24 cellular contexts compared by ENCODE assay signal in genomic region chr16:72635104-72635503, GRCh38.
"Had no signal": no experiment of that assay in that cellular context is flagged by ENCODE, and none has a peak within 500 bp of the region (broad histone marks: within the 10 kb centered on the region; RNA-seq: fewer than 3 reads in every experiment).

No MANE protein-coding gene starts in this region.

- H3K36me3 ChIP-seq: brain microvascular endothelial cell, esophagus squamous epithelium, gastrocnemius medialis, heart right ventricle, prostate gland, vagina had no signal

- H3K9me3 ChIP-seq: prostate gland had no signal

- H3K27ac ChIP-seq: brain microvascular endothelial cell, dorsolateral prefrontal cortex, esophagus squamous epithelium, gastrocnemius medialis, heart right ventricle, prostate gland, tibial nerve, vagina had no signal

- H3K4me3 Mint-ChIP-seq: activated CD8-positive, alpha-beta memory T cell treated with anti-CD3 and anti-CD28 coated beads, Interleukin-2, amount 10 ng/mL, durations not matched to agents 7 days and 5 days; activated T-cell treated with anti-CD3 and anti-CD28 coated beads, Interleukin-2, amount 50 U/mL, for 4 hours; naive thymus-derived CD8-positive, alpha-beta T cell; stimulated activated naive B cell treated with anti-CD40 and anti-IgM and Interleukin-4, amounts not matched to agents 10 μg/mL and 1 μg/mL and 100 μg/mL, for 72 hours had no signal

- ATAC-seq: activated CD8-positive, alpha-beta memory T cell treated with anti-CD3 and anti-CD28 coated beads, Interleukin-2, amount 10 ng/mL, durations not matched to agents 7 days and 5 days; activated naive CD4-positive, alpha-beta T cell treated with anti-CD3 and anti-CD28 coated beads, Interleukin-2, amount 50 U/mL, for 72 hours; activated T-cell treated with anti-CD3 and anti-CD28 coated beads, Interleukin-2, amount 50 U/mL, for 4 hours; gastrocnemius medialis; heart right ventricle; left lobe of liver; mucosa of descending colon; naive thymus-derived CD8-positive, alpha-beta T cell; sciatic nerve; stimulated activated naive B cell treated with anti-CD40 and anti-IgM and Interleukin-4, amounts not matched to agents 10 μg/mL and 1 μg/mL and 100 μg/mL, for 72 hours had no signal

- H3K4me1 Mint-ChIP-seq: stimulated activated naive B cell treated with anti-CD40 and anti-IgM and Interleukin-4, amounts not matched to agents 10 μg/mL and 1 μg/mL and 100 μg/mL, for 72 hours had no signal

- H3K27me3 ChIP-seq: brain microvascular endothelial cell, dorsolateral prefrontal cortex, esophagus squamous epithelium, gastrocnemius medialis, heart right ventricle, tibial nerve, vagina had no signal

- H3K4me3 ChIP-seq: dorsolateral prefrontal cortex, esophagus squamous epithelium, gastrocnemius medialis, heart right ventricle, mucosa of descending colon, prostate gland, tibial nerve, vagina had no signal

- H3K4me1 ChIP-seq: esophagus squamous epithelium, gastrocnemius medialis, heart right ventricle, prostate gland, tibial nerve, vagina had no signal

- H3K27me3 Mint-ChIP-seq: activated CD8-positive, alpha-beta memory T cell treated with anti-CD3 and anti-CD28 coated beads, Interleukin-2, amount 10 ng/mL, durations not matched to agents 7 days and 5 days; naive thymus-derived CD8-positive, alpha-beta T cell; stimulated activated naive B cell treated with anti-CD40 and anti-IgM and Interleukin-4, amounts not matched to agents 10 μg/mL and 1 μg/mL and 100 μg/mL, for 72 hours had no signal

- DNase-seq: activated CD4-positive, alpha-beta T cell treated with anti-CD3 and anti-CD28 coated beads, Interleukin-2, amount 50 U/mL, for 4 hours; activated CD4-positive, CD25-positive, alpha-beta regulatory T cell; activated CD8-positive, alpha-beta memory T cell treated with anti-CD3 and anti-CD28 coated beads, Interleukin-2, amount 10 ng/mL, durations not matched to agents 7 days and 5 days; activated effector memory CD4-positive, alpha-beta T cell treated with anti-CD3 and anti-CD28 coated beads, Interleukin-2, amount 50 U/mL, for 16 hours; activated T-cell treated with anti-CD3 and anti-CD28 coated beads, Interleukin-2, amount 50 U/mL, for 4 hours; amygdala; brain microvascular endothelial cell; dorsolateral prefrontal cortex; esophagus squamous epithelium; gastrocnemius medialis; heart right ventricle; islet precursor cell; mucosa of descending colon; naive thymus-derived CD8-positive, alpha-beta T cell; stimulated activated CD4-positive, alpha-beta T cell treated with anti-CD3 and anti-CD28 coated beads, Interleukin-2, amount 100 ng/mL, for 24 hours; stimulated activated naive B cell treated with anti-CD40 and anti-IgM and Interleukin-4, amounts not matched to agents 10 μg/mL and 1 μg/mL and 100 μg/mL, for 72 hours had no signal

- H3K27ac Mint-ChIP-seq: activated CD8-positive, alpha-beta memory T cell treated with anti-CD3 and anti-CD28 coated beads, Interleukin-2, amount 10 ng/mL, durations not matched to agents 7 days and 5 days; activated naive CD4-positive, alpha-beta T cell treated with anti-CD3 and anti-CD28 coated beads, Interleukin-2, amount 50 U/mL, for 72 hours; naive thymus-derived CD8-positive, alpha-beta T cell; stimulated activated naive B cell treated with anti-CD40 and anti-IgM and Interleukin-4, amounts not matched to agents 10 μg/mL and 1 μg/mL and 100 μg/mL, for 72 hours had no signal

- FAIRE-seq: endometrium, TTC549 had no signal
